Comparison of ENCODE assay signal across 8 cellular contexts in the genomic region with DNA sequence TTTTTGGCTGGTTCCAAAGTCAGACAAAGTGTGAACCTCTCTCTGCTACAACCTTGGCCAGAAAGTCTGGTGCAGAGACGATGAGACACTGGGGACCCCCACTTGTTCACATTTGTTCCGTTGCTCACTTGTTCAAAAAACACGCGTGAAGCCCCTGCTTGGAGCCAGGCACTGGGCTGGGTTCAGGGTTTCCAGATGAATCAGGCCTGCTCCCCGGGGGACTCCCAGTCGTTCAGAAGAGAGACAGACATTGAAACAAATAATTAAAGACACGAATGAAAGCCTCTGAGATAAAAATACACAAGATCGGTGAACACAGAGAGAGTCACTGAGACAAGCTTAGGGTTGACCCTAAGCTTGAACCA.
DNase-seq lines count a peak whose midpoint lies in the region; TF ChIP-seq lines count a peak whose summit lies in the region.

No MANE protein-coding gene starts in this region.

- H3K4me1 Mint-ChIP-seq in T-helper 2 cell treated with Interferon-gamma antibody and Interleukin-4, amounts not matched to agents 5 μg/mL and 100 μg/mL, for 36 hours (ENCODE audit: low read depth), result peaks cover 69% of the 10 kb centered on the region
- peaks cover 72% of the 10 kb centered on the region for H3K4me1 Mint-ChIP-seq in activated naive CD4-positive, alpha-beta T cell treated with anti-CD3 and anti-CD28 coated beads, Interleukin-2, amount 50 U/mL, for 24 hours

- no peaks in the 10 kb centered on the region for H3K27me3 Mint-ChIP-seq in T-helper 2 cell treated with Interferon-gamma antibody and Interleukin-4, amounts not matched to agents 5 μg/mL and 100 μg/mL, for 36 hours (ENCODE audit: low read depth)
- no peaks in the 10 kb centered on the region for H3K27me3 Mint-ChIP-seq in activated naive CD4-positive, alpha-beta T cell treated with anti-CD3 and anti-CD28 coated beads, Interleukin-2, amount 50 U/mL, for 24 hours

- no peak for TF ChIP-seq CTCF in KMS-11 (conservative IDR thresholded peaks at IDR 0.05; ENCODE audit: low read depth, low read length)

- no peaks in the 10 kb centered on the region for H3K79me2 ChIP-seq in KMS-11 (ENCODE audit: insufficient read depth, low read depth)

- H3K4me2 ChIP-seq in KMS-11, result peak overlapping the region; percentile 48; the same call in 1 of the 2 replicates

- H3K36me3 ChIP-seq in KMS-11 (ENCODE audit: insufficient read depth), result no peaks in the 10 kb centered on the region

- H3K27ac ChIP-seq in KMS-11, result peak overlapping the region; percentile 56; the same call in 1 of the 2 replicates
- no peak overlapping the region for H3K27ac ChIP-seq in caudate nucleus (ENCODE audit: low read depth, low read length)

- H3K9ac ChIP-seq in KMS-11, result no peak overlapping the region

- peak overlapping the region; percentile 84 for H3K4me3 Mint-ChIP-seq in T-helper 2 cell treated with Interferon-gamma antibody and Interleukin-4, amounts not matched to agents 5 μg/mL and 100 μg/mL, for 36 hours
- peak overlapping the region; percentile 80 for H3K4me3 Mint-ChIP-seq in activated naive CD4-positive, alpha-beta T cell treated with anti-CD3 and anti-CD28 coated beads, Interleukin-2, amount 50 U/mL, for 24 hours

- no peaks in the 10 kb centered on the region for H4K20me1 ChIP-seq in KMS-11 (ENCODE audit: insufficient read depth)

- peak; percentile 66 for DNase-seq in T-helper 2 cell treated with Interferon-gamma antibody and Interleukin-4, amounts not matched to agents 5 μg/mL and 100 μg/mL, for 36 hours (ENCODE audit: low spot score)
- DNase-seq in T-helper 2 cell (no peak), DMS79 (lab: John Stamatoyannopoulos, UW) (no peak), middle frontal gyrus (ENCODE audit: extremely low spot score, low spot score) (no peak), caudate nucleus (lab: John Stamatoyannopoulos, UW) (no peak)
- DNase-seq in stimulated activated naive CD4-positive, alpha-beta T cell treated with Interleukin-2 at 50 U/mL for 16 hours (lab: John Stamatoyannopoulos, UW), result peak; percentile 52

- peak overlapping the region; percentile 95 for H3K27ac Mint-ChIP-seq in T-helper 2 cell treated with Interferon-gamma antibody and Interleukin-4, amounts not matched to agents 5 μg/mL and 100 μg/mL, for 36 hours
- peak overlapping the region; percentile 98 for H3K27ac Mint-ChIP-seq in activated naive CD4-positive, alpha-beta T cell treated with anti-CD3 and anti-CD28 coated beads, Interleukin-2, amount 50 U/mL, for 24 hours

- no peak overlapping the region for H3K4me3 ChIP-seq in KMS-11 (IDR thresholded peaks at IDR 0.05; ENCODE audit: insufficient read depth, low read depth, low read length)

- peaks cover 3% of the 10 kb centered on the region for H3K36me3 Mint-ChIP-seq in T-helper 2 cell treated with Interferon-gamma antibody and Interleukin-4, amounts not matched to agents 5 μg/mL and 100 μg/mL, for 36 hours (ENCODE audit: low read depth)
- no peaks in the 10 kb centered on the region for H3K36me3 Mint-ChIP-seq in activated naive CD4-positive, alpha-beta T cell treated with anti-CD3 and anti-CD28 coated beads, Interleukin-2, amount 50 U/mL, for 24 hours

- H3K27me3 ChIP-seq in KMS-11 (ENCODE audit: insufficient read depth, low read depth), result no peaks in the 10 kb centered on the region

- peaks cover 58% of the 10 kb centered on the region for H3K4me1 ChIP-seq in KMS-11 (ENCODE audit: low read depth, poor library complexity, severe bottlenecking)

- peak overlapping the region; percentile 38; the same call in 1 of the 2 replicates for H2AFZ ChIP-seq in KMS-11 (ENCODE audit: low read depth)

- no peaks in the 10 kb centered on the region for H3K9me3 Mint-ChIP-seq in T-helper 2 cell treated with Interferon-gamma antibody and Interleukin-4, amounts not matched to agents 5 μg/mL and 100 μg/mL, for 36 hours
- no peaks in the 10 kb centered on the region for H3K9me3 Mint-ChIP-seq in activated naive CD4-positive, alpha-beta T cell treated with anti-CD3 and anti-CD28 coated beads, Interleukin-2, amount 50 U/mL, for 24 hours

Comparison
In these comparisons a context has a peak if more than half of its experiments do, and no peak if none do; other contexts are left out.
1. DNase-seq: peak in T-helper 2 cell treated with Interferon-gamma antibody and Interleukin-4, amounts not matched to agents 5 μg/mL and 100 μg/mL, for 36 hours (single experiment) and stimulated activated naive CD4-positive, alpha-beta T cell treated with Interleukin-2 at 50 U/mL for 16 hours (single experiment); none in T-helper 2 cell (0 of 5), DMS79 (single experiment), middle frontal gyrus (single experiment) and caudate nucleus (0 of 61).